In genomic region chr7:19404912-19405329, GRCh38 we compare ENCODE assay signal across 13 cellular contexts.
DNase-seq lines count a peak whose midpoint lies in the region; ATAC-seq and TF ChIP-seq lines count a peak whose summit lies in the region.
"Had no signal": no experiment of that assay in that cellular context is flagged by ENCODE, and none has a peak within 500 bp of the region (broad histone marks: within the 10 kb centered on the region; RNA-seq: fewer than 3 reads in every experiment).

No MANE protein-coding gene starts in this region.

- in situ Hi-C loops in SK-MEL-5 (cut with HindIII; ENCODE audit: low pct_unique_long_range_greater_than_20kb, low sequenced_read_pairs), result no loop called here

- peaks cover 2 to 5% of the 10 kb centered on the region in 2 donors for H3K9me3 Mint-ChIP-seq in effector memory CD8-positive, alpha-beta T cell
- H3K9me3 Mint-ChIP-seq: CD8-positive, alpha-beta T cell had no signal

- H3K27me3 Mint-ChIP-seq in effector memory CD8-positive, alpha-beta T cell, result no peaks in the 10 kb centered on the region

- intact Hi-C loops in Right ventricle myocardium superior (cut with DNase I), result no loop called here
- intact Hi-C loops in left ventricle myocardium inferior (cut with micrococcal nuclease), result no loop called here
- intact Hi-C loops in aorta (cut with DNase I), result no loop called here

- no peak overlapping the region for H3K27ac Mint-ChIP-seq in effector memory CD8-positive, alpha-beta T cell
- H3K27ac Mint-ChIP-seq: CD8-positive, alpha-beta T cell had no signal

- no peaks in the 10 kb centered on the region for H3K27me3 ChIP-seq in left ventricle myocardium inferior (ENCODE audit: low read depth)
- H3K27me3 ChIP-seq in aorta (ENCODE audit: control insufficient read depth in 1 of 2, insufficient read depth in 2 of 2, low read length in 1 of 2), result no peaks in the 10 kb centered on the region
- H3K27me3 ChIP-seq: heart left ventricle, uterus had no signal

- H3K9me3 ChIP-seq in left ventricle myocardium inferior (replicated peaks), result no peaks in the 10 kb centered on the region
- H3K9me3 ChIP-seq in aorta (ENCODE audit: control insufficient read depth, low read length), result no peaks in the 10 kb centered on the region
- H3K9me3 ChIP-seq: heart left ventricle, uterus had no signal

- WGBS in aorta, 2 donors, result 8 to 11% methylated on average over 3 of the region's 3 CpGs

- H3K36me3 Mint-ChIP-seq in effector memory CD8-positive, alpha-beta T cell (ENCODE audit: insufficient read depth), result no peaks in the 10 kb centered on the region
- H3K36me3 Mint-ChIP-seq: CD8-positive, alpha-beta T cell had no signal

- H3K36me3 ChIP-seq in left ventricle myocardium inferior (no peaks in the 10 kb centered on the region), aorta (ENCODE audit: control insufficient read depth in 1 of 2, insufficient read depth in 2 of 2, low read length in 1 of 2) (no peaks in the 10 kb centered on the region)
- H3K36me3 ChIP-seq: heart left ventricle, uterus had no signal

- TF ChIP-seq CTCF in left ventricle myocardium inferior (IDR thresholded peaks at IDR 0.05; ENCODE audit: borderline replicate concordance), result no peak

- no peak overlapping the region for H3K27ac ChIP-seq in left ventricle myocardium inferior (replicated peaks)
- no peak overlapping the region for H3K27ac ChIP-seq in aorta (ENCODE audit: low read depth in 1 of 2, low read length in 2 of 2)
- H3K27ac ChIP-seq: heart left ventricle, uterus had no signal

- DNase-seq in Right ventricle myocardium superior (no peak), left ventricle myocardium inferior (no peak), SK-MEL-5 (ENCODE audit: low read depth, low spot score) (peak; percentile 74), fibroblast of the conjunctiva (ENCODE audit: low read depth) (peak; percentile 88), superior temporal gyrus (ENCODE audit: extremely low spot score) (peak; percentile 14), aorta (no peak)
- DNase-seq in effector memory CD8-positive, alpha-beta T cell, result no peak
- DNase-seq: heart left ventricle; NCI-H2081; stimulated activated CD4-positive, alpha-beta T cell treated with anti-CD3 and anti-CD28 coated beads, Interleukin-15, amount 100 ng/mL, for 24 hours; uterus had no signal

- ATAC-seq in Right ventricle myocardium superior (ENCODE audit: poor library complexity) (peak; percentile 20), aorta (ENCODE audit: low FRiP score) (no peak), HG03442 (IDR thresholded peaks at IDR 0.05; ENCODE audit: unreplicated experiment) (no peak)
- no peak for ATAC-seq in effector memory CD8-positive, alpha-beta T cell (replicated peaks)
- ATAC-seq: CD8-positive, alpha-beta T cell had no signal

- H3K4me3 ChIP-seq in left ventricle myocardium inferior (no peak overlapping the region), aorta (ENCODE audit: low read length in 2 of 2) (no peak overlapping the region)
- H3K4me3 ChIP-seq: heart left ventricle, uterus had no signal

- no peaks in the 10 kb centered on the region for H3K4me1 Mint-ChIP-seq in effector memory CD8-positive, alpha-beta T cell (ENCODE audit: low read depth in 2 of 2)

- H3K4me3 Mint-ChIP-seq in effector memory CD8-positive, alpha-beta T cell, result no peak overlapping the region
- H3K4me3 Mint-ChIP-seq: CD8-positive, alpha-beta T cell had no signal

- H3K4me1 ChIP-seq in left ventricle myocardium inferior (no peaks in the 10 kb centered on the region), aorta (ENCODE audit: control insufficient read depth in 1 of 2, insufficient read depth in 2 of 2, low read length in 2 of 2) (no peaks in the 10 kb centered on the region)
- H3K4me1 ChIP-seq: heart left ventricle, uterus had no signal

Comparison
In these comparisons a context has a peak if more than half of its experiments do, and no peak if none do; other contexts are left out.
1. DNase-seq: peak in SK-MEL-5 (single experiment), fibroblast of the conjunctiva (single experiment) and superior temporal gyrus (single experiment); none in Right ventricle myocardium superior (single experiment), left ventricle myocardium inferior (single experiment), effector memory CD8-positive, alpha-beta T cell (0 of 3) and aorta (0 of 2).